15 cellular contexts compared by ENCODE assay signal in the genomic region with DNA sequence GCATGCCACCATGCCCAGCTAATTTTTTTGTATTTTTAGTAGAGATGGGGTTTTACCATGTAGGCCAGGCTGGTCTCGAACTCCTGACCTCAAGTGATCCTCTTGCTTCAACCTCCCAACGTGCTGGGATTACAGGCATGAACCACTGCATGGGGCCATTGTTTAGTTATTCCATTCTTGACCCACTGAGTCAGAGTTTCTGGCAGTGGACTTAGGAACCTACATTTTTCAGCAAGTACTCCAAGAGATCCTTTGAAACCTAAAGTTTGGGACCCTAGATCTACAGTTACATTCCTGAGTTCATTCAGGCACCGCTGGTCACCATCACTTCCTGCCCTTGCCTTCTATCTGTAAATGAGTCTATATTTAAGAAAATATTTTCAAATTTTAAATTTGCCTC. TPM values are rescaled to one million over a fixed set of nuclear protein-coding genes. Genes with fewer than 3 reads are reported as not detected.
DNase-seq lines count a peak whose midpoint lies in the region; ATAC-seq and TF ChIP-seq lines count a peak whose summit lies in the region.
"Had no signal": no experiment of that assay in that cellular context is flagged by ENCODE, and none has a peak within 500 bp of the region (broad histone marks: within the 10 kb centered on the region; RNA-seq: fewer than 3 reads in every experiment).

No MANE protein-coding gene starts in this region.

- no peak overlapping the region for H3K4me3 ChIP-seq in effector memory CD4-positive, alpha-beta T cell (ENCODE audit: insufficient read depth, low read depth, low read length, poor library complexity, severe bottlenecking)
- H3K4me3 ChIP-seq in neutrophil (ENCODE audit: low read depth in 1 of 2, low read length in 1 of 2), result peak overlapping the region in 1 of 2 experiments; percentile 77
- H3K4me3 ChIP-seq in HAP-1, result no peak overlapping the region
- H3K4me3 ChIP-seq: prostate gland had no signal

- in situ Hi-C loops in HAP-1 (cut with MboI; ENCODE audit: low sequenced_read_pairs), result no loop called here

- H3K36me3 ChIP-seq in effector memory CD4-positive, alpha-beta T cell (ENCODE audit: control insufficient read depth, insufficient read depth, low read length), result no peaks in the 10 kb centered on the region
- H3K36me3 ChIP-seq in neutrophil, result peaks cover 3% of the 10 kb centered on the region
- H3K36me3 ChIP-seq in HAP-1 (replicated peaks), result no peaks in the 10 kb centered on the region
- H3K36me3 ChIP-seq: prostate gland had no signal

- ATAC-seq in HG03520 (IDR thresholded peaks at IDR 0.05; ENCODE audit: unreplicated experiment), result no peak

- DNase-seq in EH (ENCODE audit: low read depth) (peak; percentile 73), M059J (ENCODE audit: low read depth) (peak; percentile 84), HAP-1 (ENCODE audit: low spot score in 2 of 2) (no peak), NCI-H1092 (lab: John Stamatoyannopoulos, UW) (no peak)
- no peak for DNase-seq in effector memory CD4-positive, alpha-beta T cell
- DNase-seq: activated CD4-positive, alpha-beta T cell treated with anti-CD3 and anti-CD28 coated beads, Interleukin-2, amount 50 U/mL, for 1 hour; C1 segment of cervical spinal cord; endodermal cell; glutamatergic neuron; kidney; MM.1S; NCI-H82 had no signal

- no peak for TF ChIP-seq CTCF in neutrophil (IDR thresholded peaks at IDR 0.05)

- H3K27ac ChIP-seq in effector memory CD4-positive, alpha-beta T cell (ENCODE audit: insufficient read depth, low read length, poor library complexity, severe bottlenecking), result peak overlapping the region; percentile 12
- peak overlapping the region; percentile 88 for H3K27ac ChIP-seq in neutrophil

- H3K9me3 ChIP-seq in effector memory CD4-positive, alpha-beta T cell (ENCODE audit: control insufficient read depth, low read length), result no peaks in the 10 kb centered on the region
- no peaks in the 10 kb centered on the region for H3K9me3 ChIP-seq in neutrophil
- H3K9me3 ChIP-seq in HAP-1, result no peaks in the 10 kb centered on the region
- H3K9me3 ChIP-seq: prostate gland had no signal

- no peaks in the 10 kb centered on the region for H3K27me3 ChIP-seq in effector memory CD4-positive, alpha-beta T cell (replicated peaks; ENCODE audit: control insufficient read depth, insufficient read depth, low read length, poor library complexity, severe bottlenecking)
- no peaks in the 10 kb centered on the region for H3K27me3 ChIP-seq in neutrophil
- H3K27me3 ChIP-seq in HAP-1 (ENCODE audit: low read depth), result no peaks in the 10 kb centered on the region

- peaks cover 10% of the 10 kb centered on the region for H3K4me1 ChIP-seq in effector memory CD4-positive, alpha-beta T cell (ENCODE audit: control insufficient read depth, insufficient read depth, low read length, poor library complexity, severe bottlenecking)
- H3K4me1 ChIP-seq in neutrophil (ENCODE audit: control insufficient read depth in 1 of 2, insufficient read depth in 1 of 2, low read depth in 1 of 2, low read length in 1 of 2), result peaks cover 32 to 33% of the 10 kb centered on the region in 2 experiments
- H3K4me1 ChIP-seq in HAP-1, result peaks cover 10% of the 10 kb centered on the region

RNA-seq across cellular contexts. Expression of gene TNFSF10, which starts 1.4 kb away (rescaled TPM):
- total RNA-seq in M059J (2014; rRNA removed; shearing (Covaris generic)), result 181 and 241 TPM in 2 replicates

Comparison
In these comparisons a context has a peak if more than half of its experiments do, and no peak if none do; other contexts are left out.
1. DNase-seq: peak in EH (single experiment) and M059J (single experiment); none in effector memory CD4-positive, alpha-beta T cell (0 of 3), HAP-1 (0 of 2) and NCI-H1092 (single experiment).